In genomic region chr5:153523831-153524230, GRCh38 we compare ENCODE assay signal across 12 cellular contexts. TPM values are rescaled to one million over a fixed set of nuclear protein-coding genes. Genes with fewer than 3 reads are reported as not detected.
DNase-seq lines count a peak whose midpoint lies in the region; ATAC-seq lines count a peak whose summit lies in the region.
"Had no signal": no experiment of that assay in that cellular context is flagged by ENCODE, and none has a peak within 500 bp of the region (broad histone marks: within the 10 kb centered on the region; RNA-seq: fewer than 3 reads in every experiment).

No MANE protein-coding gene starts in this region.

- no peak overlapping the region for H3K27ac Mint-ChIP-seq in effector memory CD8-positive, alpha-beta T cell
- H3K27ac Mint-ChIP-seq: activated CD8-positive, alpha-beta T cell treated with anti-CD3 and anti-CD28 coated beads for 36 hours; T-helper 2 cell treated with Interferon-gamma antibody and Interleukin-4, amounts not matched to agents 5 μg/mL and 100 μg/mL, for 36 hours had no signal

- H3K36me3 Mint-ChIP-seq in effector memory CD8-positive, alpha-beta T cell (ENCODE audit: insufficient read depth): no peaks in the 10 kb centered on the region

- DNase-seq in A172 (ENCODE audit: low spot score) (peak; percentile 29), LoVo (ENCODE audit: low spot score) (peak; percentile 43), dermis blood vessel endothelial cell (peak; percentile 49), iris pigment epithelial cell (ENCODE audit: low read depth) (peak; percentile 77), occipital lobe (lab: John Stamatoyannopoulos, UW) (no peak), SKM-1 treated with dmso at 0.1 percent for 144 hours (lab: John Stamatoyannopoulos, UW; ENCODE audit: unreplicated experiment) (no peak), iPS-NIHi11 (ENCODE audit: low spot score) (no peak)
- no peak for DNase-seq in effector memory CD8-positive, alpha-beta T cell
- DNase-seq: activated CD8-positive, alpha-beta T cell treated with anti-CD3 and anti-CD28 coated beads for 36 hours; cortex of kidney; uterus had no signal

- no peaks in the 10 kb centered on the region for H3K4me1 Mint-ChIP-seq in effector memory CD8-positive, alpha-beta T cell (ENCODE audit: low read depth in 2 of 2)

- ATAC-seq in effector memory CD8-positive, alpha-beta T cell (replicated peaks): no peak
- ATAC-seq: activated CD8-positive, alpha-beta T cell treated with anti-CD3 and anti-CD28 coated beads for 36 hours had no signal

- H3K9me3 Mint-ChIP-seq in effector memory CD8-positive, alpha-beta T cell: no peaks in the 10 kb centered on the region
- H3K9me3 Mint-ChIP-seq: activated CD8-positive, alpha-beta T cell treated with anti-CD3 and anti-CD28 coated beads for 36 hours; T-helper 2 cell treated with Interferon-gamma antibody and Interleukin-4, amounts not matched to agents 5 μg/mL and 100 μg/mL, for 36 hours had no signal

- H3K27me3 Mint-ChIP-seq in effector memory CD8-positive, alpha-beta T cell: no peaks in the 10 kb centered on the region

- no peak overlapping the region for H3K4me3 Mint-ChIP-seq in effector memory CD8-positive, alpha-beta T cell
- H3K4me3 Mint-ChIP-seq: activated CD8-positive, alpha-beta T cell treated with anti-CD3 and anti-CD28 coated beads for 36 hours; T-helper 2 cell treated with Interferon-gamma antibody and Interleukin-4, amounts not matched to agents 5 μg/mL and 100 μg/mL, for 36 hours had no signal

RNA-seq across cellular contexts. Expression of gene GRIA1, which starts 33.4 kb away (rescaled TPM):
- total RNA-seq in A172 (2014; rRNA removed; shearing (Covaris generic)): 0.02 and 0.38 TPM in 2 replicates
- not detected in 2 replicates for total RNA-seq in dermis blood vessel endothelial cell
- total RNA-seq in occipital lobe: 229 TPM
- total RNA-seq: activated CD8-positive, alpha-beta T cell treated with anti-CD3 and anti-CD28 coated beads for 36 hours had no signal

Comparison
In these comparisons a context has a peak if more than half of its experiments do, and no peak if none do; other contexts are left out.
1. DNase-seq: peak in A172 (single experiment), LoVo (single experiment), dermis blood vessel endothelial cell (single experiment) and iris pigment epithelial cell (single experiment); none in effector memory CD8-positive, alpha-beta T cell (0 of 3), occipital lobe (single experiment), SKM-1 treated with dmso at 0.1 percent for 144 hours (single experiment) and iPS-NIHi11 (single experiment).
2. RNA of gene GRIA1, which starts 33.4 kb away (total RNA-seq): 229 TPM in occipital lobe (single experiment); 0.02 to 0.38 TPM in A172 and not detected in dermis blood vessel endothelial cell; every median in the first group is over 100 times any median in the second.